8 cellular contexts compared by ENCODE assay signal in the genomic region with DNA sequence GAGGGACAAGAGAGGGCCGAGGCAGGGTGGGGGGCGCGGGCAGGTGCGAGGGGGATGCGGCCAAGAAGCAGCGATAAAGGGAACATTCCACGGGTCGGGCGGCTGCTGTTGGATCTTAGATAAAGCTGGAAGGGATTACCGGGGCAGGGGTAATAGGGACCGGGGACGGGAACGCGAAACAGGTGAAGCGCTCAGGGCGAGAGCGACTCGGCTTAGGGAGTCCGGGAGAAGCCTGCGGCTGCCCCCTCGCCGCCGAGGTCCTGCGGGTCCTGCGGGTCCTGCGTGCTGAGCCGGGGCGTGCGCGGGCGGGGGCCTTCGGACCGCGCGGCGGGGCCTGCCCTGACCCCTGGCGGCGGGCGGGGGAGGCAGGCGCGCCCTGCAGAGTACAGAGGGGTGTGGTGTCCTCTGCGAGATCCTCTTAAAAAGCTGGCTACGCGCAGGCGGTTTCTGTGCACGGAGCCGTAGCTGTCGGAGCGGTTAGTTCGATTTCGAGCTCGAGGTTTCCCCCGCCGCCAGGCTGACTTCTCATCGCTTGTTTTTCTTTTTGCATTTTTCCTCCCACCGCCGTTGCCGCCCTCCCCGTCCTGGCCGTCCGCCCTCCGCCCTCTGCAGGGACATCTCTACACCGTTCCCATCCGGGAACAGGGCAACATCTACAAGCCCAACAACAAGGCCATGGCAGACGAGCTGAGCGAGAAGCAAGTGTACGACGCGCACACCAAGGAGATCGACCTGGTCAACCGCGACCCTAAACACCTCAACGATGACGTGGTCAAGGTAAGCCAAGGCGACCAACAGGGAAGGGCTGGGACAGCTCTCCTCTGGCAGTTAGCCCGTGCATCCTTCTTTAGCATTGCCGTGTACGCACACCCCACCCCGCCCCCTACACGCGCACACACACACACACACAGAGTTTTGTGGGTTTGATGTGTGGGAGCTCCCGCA. TPM values are rescaled to one million over a fixed set of nuclear protein-coding genes. Genes with fewer than 3 reads are reported as not detected.
A peak's percentile ranks its signal among the peaks of the same experiment; 100 is the strongest.
DNase-seq lines count a peak whose midpoint lies in the region; ATAC-seq and TF ChIP-seq lines count a peak whose summit lies in the region.

No MANE protein-coding gene starts in this region.

- intact Hi-C loops in OCI-LY7 (cut with micrococcal nuclease; ENCODE audit: unreplicated experiment) (no loop called here), natural killer cell (cut with micrococcal nuclease) (loop anchor here (2.0 kb wide), 2 partner anchors 267 to 353 kb away; no protein-coding TSS in a partner anchor)
- intact Hi-C loops in activated T-helper 2 cell treated with anti-CD3 and anti-CD28 coated beads, Interferon-gamma antibody, Interleukin-2, Interleukin-4, amounts not matched to agents 10 μg/mL and 5 μg/mL and 100 μg/mL, durations not matched to agents 14 hours and 24 hours and 36 hours (cut with micrococcal nuclease) = loop anchor here (1.0 to 10.0 kb wide), 5 partner anchors 25 to 388 kb away; no protein-coding TSS in a partner anchor

- no peak overlapping the region for H2AFZ ChIP-seq in OCI-LY7 (ENCODE audit: low read length)

- H3K4me3 ChIP-seq in OCI-LY7 (ENCODE audit: low read depth, low read length, poor library complexity, severe bottlenecking) (peak overlapping the region; percentile 24), fibroblast of the aortic adventitia (ENCODE audit: low read depth, low read length) (peak overlapping the region; percentile 95)

- H3K36me3 Mint-ChIP-seq in activated T-helper 2 cell treated with anti-CD3 and anti-CD28 coated beads, Interferon-gamma antibody, Interleukin-2, Interleukin-4, amounts not matched to agents 10 μg/mL and 5 μg/mL and 100 μg/mL, durations not matched to agents 14 hours and 24 hours and 36 hours (ENCODE audit: low read depth) = no peaks in the 10 kb centered on the region
- H3K36me3 Mint-ChIP-seq in natural killer cell = no peaks in the 10 kb centered on the region

- no TSS peak for BruUV-seq in OCI-LY7 (replicated peaks; lab: Mats Ljungman, UMichigan)

- ATAC-seq in GM19043 (IDR thresholded peaks at IDR 0.05; ENCODE audit: low read depth, unreplicated experiment) = peak; percentile 97
- ATAC-seq in HG03196 (IDR thresholded peaks at IDR 0.05; ENCODE audit: unreplicated experiment) = peak; percentile 91
- peak; percentile 86 to 93 (median 89) for ATAC-seq in natural killer cell

- H4K20me1 ChIP-seq in OCI-LY7 (ENCODE audit: insufficient read depth, low read length) = no peaks in the 10 kb centered on the region

- peak overlapping the region; percentile 79 for H3K4me3 Mint-ChIP-seq in activated T-helper 2 cell treated with anti-CD3 and anti-CD28 coated beads, Interferon-gamma antibody, Interleukin-2, Interleukin-4, amounts not matched to agents 10 μg/mL and 5 μg/mL and 100 μg/mL, durations not matched to agents 14 hours and 24 hours and 36 hours (ENCODE audit: low read depth)
- H3K4me3 Mint-ChIP-seq in natural killer cell = peak overlapping the region; percentile 85

- peaks cover 71% of the 10 kb centered on the region for H3K27me3 Mint-ChIP-seq in activated T-helper 2 cell treated with anti-CD3 and anti-CD28 coated beads, Interferon-gamma antibody, Interleukin-2, Interleukin-4, amounts not matched to agents 10 μg/mL and 5 μg/mL and 100 μg/mL, durations not matched to agents 14 hours and 24 hours and 36 hours (ENCODE audit: low read depth)
- peaks cover 55 to 80% of the 10 kb centered on the region in 2 donors for H3K27me3 Mint-ChIP-seq in natural killer cell (ENCODE audit: low read depth in 2 of 2)

- DNase-seq in CD1c-positive myeloid dendritic cell (ENCODE audit: extremely low spot score) (peak; percentile 80), OCI-LY7 (ENCODE audit: low spot score) (peak; percentile 13), fibroblast of the aortic adventitia (ENCODE audit: low read depth) (peak; percentile 89), natural killer cell (peak; percentile 50)
- peak; percentile 51 for DNase-seq in activated T-helper 2 cell treated with anti-CD3 and anti-CD28 coated beads, Interferon-gamma antibody, Interleukin-2, Interleukin-4, amounts not matched to agents 10 μg/mL and 5 μg/mL and 100 μg/mL, durations not matched to agents 14 hours and 24 hours and 36 hours (ENCODE audit: low spot score)

- no peaks in the 10 kb centered on the region for H3K9me3 Mint-ChIP-seq in activated T-helper 2 cell treated with anti-CD3 and anti-CD28 coated beads, Interferon-gamma antibody, Interleukin-2, Interleukin-4, amounts not matched to agents 10 μg/mL and 5 μg/mL and 100 μg/mL, durations not matched to agents 14 hours and 24 hours and 36 hours
- H3K9me3 Mint-ChIP-seq in natural killer cell = no peaks in the 10 kb centered on the region

- CTCF ChIA-PET in OCI-LY7 (lab: Charles Lee; ENCODE audit: unreplicated experiment) = no interaction called here

- TF ChIP-seq CTCF in OCI-LY7 (conservative IDR thresholded peaks at IDR 0.05; ENCODE audit: low read length) = peak; percentile 70
- peak; percentile 61 for TF ChIP-seq CTCF in fibroblast of the aortic adventitia (IDR thresholded peaks at IDR 0.05; ENCODE audit: insufficient read depth, low read length)
- peak; percentile 76 for TF ChIP-seq CTCF in natural killer cell (IDR thresholded peaks at IDR 0.05)

- no peaks in the 10 kb centered on the region for H3K9me2 ChIP-seq in OCI-LY7 (ENCODE audit: insufficient read depth, low read length)

- no peaks in the 10 kb centered on the region for H3K79me2 ChIP-seq in OCI-LY7 (ENCODE audit: insufficient read depth, low read depth, low read length)

- peak overlapping the region; percentile 59; the same call in 1 of the 2 replicates for H3K4me2 ChIP-seq in OCI-LY7 (ENCODE audit: low read length)

- H3K4me1 ChIP-seq in OCI-LY7 (ENCODE audit: insufficient read depth, low read length, poor library complexity, severe bottlenecking) = no peaks in the 10 kb centered on the region

- no peak overlapping the region for H3K27ac Mint-ChIP-seq in activated T-helper 2 cell treated with anti-CD3 and anti-CD28 coated beads, Interferon-gamma antibody, Interleukin-2, Interleukin-4, amounts not matched to agents 10 μg/mL and 5 μg/mL and 100 μg/mL, durations not matched to agents 14 hours and 24 hours and 36 hours
- H3K27ac Mint-ChIP-seq in natural killer cell = peak overlapping the region in 1 of 2 donors; percentile 71

- H3K27ac ChIP-seq in OCI-LY7 (ENCODE audit: low read depth, low read length, poor library complexity, severe bottlenecking) (no peak overlapping the region), temporal lobe (ENCODE audit: low read depth, low read length) (peak overlapping the region; percentile 55)

- H3K4me1 Mint-ChIP-seq in activated T-helper 2 cell treated with anti-CD3 and anti-CD28 coated beads, Interferon-gamma antibody, Interleukin-2, Interleukin-4, amounts not matched to agents 10 μg/mL and 5 μg/mL and 100 μg/mL, durations not matched to agents 14 hours and 24 hours and 36 hours (ENCODE audit: low read depth) = peaks cover 23% of the 10 kb centered on the region
- peaks cover 14 to 25% of the 10 kb centered on the region in 2 donors for H3K4me1 Mint-ChIP-seq in natural killer cell

- no peaks in the 10 kb centered on the region for H3K36me3 ChIP-seq in OCI-LY7 (ENCODE audit: insufficient read depth, low read length)

- H3K9me3 ChIP-seq in OCI-LY7 (ENCODE audit: low read length) = no peaks in the 10 kb centered on the region

- POLR2A ChIA-PET in OCI-LY7 (lab: Charles Lee) = no interaction called here

RNA-seq across cellular contexts. Expression of gene CAV1, which starts 1.3 kb away (rescaled TPM):
- not detected in 2 replicates for total RNA-seq in OCI-LY7 (2014; rRNA removed; shearing (Covaris generic))
- 0.30 TPM in 1 of 2 replicates, not detected in the other for total RNA-seq in OCI-LY7 (2022)
- 0.41 and 0.57 TPM in 2 replicates for total RNA-seq in activated T-helper 2 cell treated with anti-CD3 and anti-CD28 coated beads, Interferon-gamma antibody, Interleukin-2, Interleukin-4, amounts not matched to agents 10 μg/mL and 5 μg/mL and 100 μg/mL, durations not matched to agents 14 hours and 24 hours and 36 hours
- total RNA-seq in fibroblast of the aortic adventitia (ENCODE audit: low replicate concordance) = 154 and 598 TPM in 2 replicates
- not detected for total RNA-seq in natural killer cell
- total RNA-seq in temporal lobe = 16.7 TPM

RNA-seq across cellular contexts. Expression of gene CAV2, which starts 26.6 kb away (rescaled TPM):
- total RNA-seq in OCI-LY7 (2014; rRNA removed; shearing (Covaris generic)) = not detected in 2 replicates
- not detected in 2 replicates for total RNA-seq in OCI-LY7 (2022)
- not detected in 2 replicates for total RNA-seq in activated T-helper 2 cell treated with anti-CD3 and anti-CD28 coated beads, Interferon-gamma antibody, Interleukin-2, Interleukin-4, amounts not matched to agents 10 μg/mL and 5 μg/mL and 100 μg/mL, durations not matched to agents 14 hours and 24 hours and 36 hours
- total RNA-seq in fibroblast of the aortic adventitia (ENCODE audit: low replicate concordance) = 51.2 and 113 TPM in 2 replicates
- total RNA-seq in natural killer cell = 1 to 10 TPM in 1 of 3 donors, not detected in 2; 1.9 TPM
- 19.2 TPM for total RNA-seq in temporal lobe

Comparison
In these comparisons a context has a peak if more than half of its experiments do, and no peak if none do; other contexts are left out.
1. DNase-seq: peak in every context shown above with its lines; median percentile 89 in fibroblast of the aortic adventitia; 80 in CD1c-positive myeloid dendritic cell; 51 in activated T-helper 2 cell treated with anti-CD3 and anti-CD28 coated beads, Interferon-gamma antibody, Interleukin-2, Interleukin-4, amounts not matched to agents 10 μg/mL and 5 μg/mL and 100 μg/mL, durations not matched to agents 14 hours and 24 hours and 36 hours; 50 in natural killer cell; 13 in OCI-LY7.